Comparison of ENCODE assay signal across 30 cellular contexts in the genomic region with DNA sequence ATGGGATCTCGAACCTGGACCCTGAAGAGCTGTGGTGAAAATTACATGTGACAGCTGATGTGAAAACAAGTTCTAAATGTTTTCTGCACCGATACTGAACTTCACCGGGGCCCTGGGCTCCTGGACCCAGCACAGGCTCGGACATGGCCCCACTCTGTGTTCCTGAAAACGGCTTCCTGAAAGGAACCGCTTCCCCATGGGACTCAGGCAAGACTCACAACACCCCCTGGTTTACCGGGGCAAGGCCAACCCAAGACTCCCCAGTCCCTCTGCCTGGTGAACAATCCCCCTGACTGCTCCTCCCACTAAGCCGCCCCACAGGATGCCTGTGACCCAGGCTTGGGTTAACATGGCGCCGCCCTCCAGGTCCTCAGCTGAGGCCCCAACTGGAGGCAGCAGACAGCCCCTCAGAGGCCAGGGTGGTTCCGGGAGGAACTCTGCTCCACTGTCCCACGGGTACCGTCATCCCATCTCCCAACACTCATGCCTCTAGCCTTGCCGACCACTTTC.
"Had no signal": no experiment of that assay in that cellular context is flagged by ENCODE, and none has a peak within 500 bp of the region (broad histone marks: within the 10 kb centered on the region; RNA-seq: fewer than 3 reads in every experiment).

No MANE protein-coding gene starts in this region.

- H3K9me3 ChIP-seq: ascending aorta, breast epithelium, colonic mucosa, esophagus squamous epithelium had no signal

- DNase-seq: activated B cell treated with CpG ODN at 0.5 μM for 24 hours; activated CD4-positive, alpha-beta T cell treated with anti-CD3 and anti-CD28 coated beads for 48 hours; activated CD4-positive, alpha-beta T cell treated with anti-CD3 and anti-CD28 coated beads, Interleukin-2, amount 50 U/mL, for 1 hour; activated CD4-positive, alpha-beta T cell treated with anti-CD3 and anti-CD28 coated beads, Interleukin-2, amount 50 U/mL, for 48 hours; activated CD8-positive, alpha-beta memory T cell treated with anti-CD3 and anti-CD28 coated beads for 24 hours; activated CD8-positive, alpha-beta T cell treated with anti-CD3 and anti-CD28 coated beads for 36 hours; activated gamma-delta T cell; activated naive CD4-positive, alpha-beta T cell; activated naive CD4-positive, alpha-beta T cell treated with anti-CD3 and anti-CD28 coated beads, Interleukin-2, amount 10 ng/mL, durations not matched to agents 7 days and 5 days; activated naive CD8-positive, alpha-beta T cell treated with anti-CD3 and anti-CD28 coated beads, Interleukin-2, amount 10 ng/mL, durations not matched to agents 7 days and 5 days; activated T-cell treated with anti-CD3 and anti-CD28 coated beads, Interleukin-2, amount 50 U/mL, for 4 hours; central memory CD4-positive, alpha-beta T cell; cerebellar nuclear complex; colonic mucosa; effector CD8-positive, alpha-beta T cell; esophagus squamous epithelium; foreskin melanocyte; T-cell; T1000; WERI-Rb-1 had no signal

- H3K36me3 ChIP-seq: ascending aorta, breast epithelium, cardiac muscle cell, colonic mucosa, esophagus squamous epithelium, gastroesophageal sphincter, WERI-Rb-1 had no signal

- FAIRE-seq: endometrium, endothelial cell of umbilical vein had no signal

- ATAC-seq: activated CD4-positive, CD25-positive, alpha-beta regulatory T cell treated with anti-CD3 and anti-CD28 coated beads, Interleukin-2, amount 50 U/mL, for 24 hours; activated CD8-positive, alpha-beta T cell treated with anti-CD3 and anti-CD28 coated beads for 36 hours; activated naive CD4-positive, alpha-beta T cell treated with anti-CD3 and anti-CD28 coated beads, Interleukin-2, amount 50 U/mL, for 72 hours; activated T-cell treated with anti-CD3 and anti-CD28 coated beads, Interleukin-2, amount 50 U/mL, for 4 hours; activated T-helper 17 cell treated with anti-CD3 and anti-CD28 coated beads, Interleukin-2, amount 50 U/mL, for 72 hours; gastroesophageal sphincter; T-cell had no signal

- H3K4me3 ChIP-seq: ascending aorta, breast epithelium, cardiac muscle cell, colonic mucosa, esophagus squamous epithelium, gastroesophageal sphincter had no signal

- H3K27ac ChIP-seq: ascending aorta, breast epithelium, cardiac muscle cell, colonic mucosa, epithelial cell of prostate, esophagus squamous epithelium, gastroesophageal sphincter, WERI-Rb-1 had no signal

- H3K27me3 ChIP-seq: ascending aorta, breast epithelium, cardiac muscle cell, colonic mucosa, esophagus squamous epithelium had no signal

- H3K4me1 ChIP-seq: ascending aorta, breast epithelium, colonic mucosa, esophagus squamous epithelium, gastroesophageal sphincter had no signal
